In the genomic region with DNA sequence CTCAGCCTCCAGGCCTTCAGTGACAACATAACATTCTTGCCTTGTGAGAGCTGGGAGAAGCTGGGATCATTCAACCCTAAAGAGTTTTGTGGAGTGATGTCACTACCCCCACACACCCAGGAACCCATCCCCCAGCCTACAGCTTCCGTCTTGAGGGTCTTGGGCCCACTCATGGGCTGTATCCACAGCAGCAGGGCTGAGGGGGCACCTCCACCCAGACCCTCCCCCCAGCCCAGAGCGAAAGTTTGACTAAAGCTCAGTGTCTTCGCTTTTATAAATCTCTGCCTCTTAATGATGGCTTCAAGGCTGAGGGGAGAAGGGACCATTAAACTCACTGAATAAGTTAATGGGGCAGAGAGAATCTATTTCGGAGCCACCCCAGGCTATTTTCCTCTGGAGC, we compare ENCODE assay signal across 1 cellular context.
TF ChIP-seq lines count a peak whose summit lies in the region.

No MANE protein-coding gene starts in this region.

TF ChIP-seq in WTC11, 78 proteins besides CTCF, POLR2A, EP300 and RAD21 (continued from another document):
- TF ChIP-seq, protein P1, sequence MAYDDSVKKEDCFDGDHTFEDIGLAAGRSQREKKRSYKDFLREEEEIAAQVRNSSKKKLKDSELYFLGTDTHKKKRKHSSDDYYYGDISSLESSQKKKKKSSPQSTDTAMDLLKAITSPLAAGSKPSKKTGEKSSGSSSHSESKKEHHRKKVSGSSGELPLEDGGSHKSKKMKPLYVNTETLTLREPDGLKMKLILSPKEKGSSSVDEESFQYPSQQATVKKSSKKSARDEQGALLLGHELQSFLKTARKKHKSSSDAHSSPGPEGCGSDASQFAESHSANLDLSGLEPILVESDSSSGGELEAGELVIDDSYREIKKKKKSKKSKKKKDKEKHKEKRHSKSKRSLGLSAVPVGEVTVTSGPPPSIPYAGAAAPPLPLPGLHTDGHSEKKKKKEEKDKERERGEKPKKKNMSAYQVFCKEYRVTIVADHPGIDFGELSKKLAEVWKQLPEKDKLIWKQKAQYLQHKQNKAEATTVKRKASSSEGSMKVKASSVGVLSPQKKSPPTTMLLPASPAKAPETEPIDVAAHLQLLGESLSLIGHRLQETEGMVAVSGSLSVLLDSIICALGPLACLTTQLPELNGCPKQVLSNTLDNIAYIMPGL (CRISPR knock-in tag; IDR thresholded peaks at IDR 0.05) = no peak
- TF ChIP-seq NR2C2 (CRISPR knock-in tag; IDR thresholded peaks at IDR 0.05) = no peak
TF ChIP-seq in WTC11: peak in this region for 0.
